In genomic region chr12:124904306-124905098, GRCh38 we compare ENCODE assay signal across 8 cellular contexts.
DNase-seq lines count a peak whose midpoint lies in the region; ATAC-seq lines count a peak whose summit lies in the region.

No MANE protein-coding gene starts in this region.

- H3K27ac ChIP-seq in caudate nucleus (ENCODE audit: low read depth, low read length) (peak overlapping the region; percentile 76), layer of hippocampus (ENCODE audit: low read depth, low read length) (peak overlapping the region; percentile 66)

- ATAC-seq in GM18519 (IDR thresholded peaks at IDR 0.05; ENCODE audit: low FRiP score, unreplicated experiment) (no peak), HG02623 (IDR thresholded peaks at IDR 0.05; ENCODE audit: unreplicated experiment) (no peak)

- peak; percentile 95 for DNase-seq in COLO829 (ENCODE audit: low spot score)
- peak; percentile 22 for DNase-seq in NCI-H510A (lab: John Stamatoyannopoulos, UW)
- peak in 55 of 61 donors; percentile 1 to 86 (median 61) for DNase-seq in caudate nucleus (lab: John Stamatoyannopoulos, UW)
- peak; percentile 88 for DNase-seq in stromal cell of bone marrow (ENCODE audit: low read depth)
- no peak for DNase-seq in GM19240 (ENCODE audit: insufficient read length, low spot score)

- H3K27me3 ChIP-seq in layer of hippocampus (ENCODE audit: control insufficient read depth, insufficient read depth, low read length), result no peaks in the 10 kb centered on the region
